1 cellular context compared by ENCODE assay signal in genomic region chr14:95526483-95527391, GRCh38.
TF ChIP-seq lines count a peak whose summit lies in the region.

No MANE protein-coding gene starts in this region.

TF ChIP-seq in GM23338, 12 proteins besides CTCF, POLR2A, EP300 and RAD21 (continued from another document):
- TF ChIP-seq ZNF462 (CRISPR knock-in tag; IDR thresholded peaks at IDR 0.05) (no peak), ETS1 (IDR thresholded peaks at IDR 0.05) (no peak), EZH2phosphoT487 (IDR thresholded peaks at IDR 0.05; ENCODE audit: unreplicated experiment) (no peak), NANOG (IDR thresholded peaks at IDR 0.05; ENCODE audit: borderline replicate concordance) (no peak)
